ENCODE assay signal across 8 cellular contexts in the genomic region with DNA sequence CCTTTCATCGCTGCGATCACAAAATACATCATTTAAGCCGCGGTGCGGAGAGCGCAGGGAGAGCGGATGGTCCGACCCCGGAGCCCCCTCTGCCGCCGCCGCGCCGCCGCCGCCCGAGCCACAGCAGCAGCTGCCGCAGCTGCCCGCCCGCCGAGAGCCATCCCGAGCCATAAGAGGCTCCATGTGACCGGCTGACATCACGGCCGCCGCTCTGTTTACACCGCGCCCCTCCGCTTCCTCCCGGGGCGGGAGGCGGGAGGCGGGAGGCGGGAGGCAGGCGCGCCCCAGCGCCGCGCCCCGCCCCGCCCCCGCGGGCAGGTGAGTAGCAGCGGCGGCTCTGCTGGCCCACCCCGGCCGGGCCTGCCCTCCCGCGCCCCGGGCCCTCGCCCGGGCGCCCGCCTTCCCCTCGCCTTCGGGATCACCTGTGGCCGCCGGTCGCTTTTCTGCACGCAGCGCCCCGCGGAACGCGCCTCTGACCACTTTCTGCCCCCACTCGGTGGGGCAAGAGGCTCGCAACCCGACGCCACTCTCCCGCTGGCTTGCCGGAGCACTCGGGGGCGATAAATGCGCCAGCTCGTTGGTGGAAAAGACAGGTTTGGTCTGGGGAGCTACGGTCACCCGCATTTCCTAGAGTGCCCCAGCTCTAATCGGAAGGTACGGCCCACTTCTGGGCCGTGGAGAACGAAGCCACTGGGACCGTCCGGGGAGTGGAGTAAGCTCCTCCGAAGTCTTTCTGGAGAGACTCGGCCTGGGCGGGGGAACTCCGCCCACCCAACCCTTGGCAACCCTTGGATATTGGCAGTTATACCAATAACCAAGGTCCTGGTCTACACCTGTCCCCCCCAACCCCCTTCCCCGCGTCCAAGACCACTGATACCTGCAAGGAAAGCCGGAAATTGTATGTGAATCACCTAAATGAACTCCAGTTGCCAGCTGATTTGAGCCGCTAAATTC.
DNase-seq lines count a peak whose midpoint lies in the region; FAIRE-seq and TF ChIP-seq lines count a peak whose summit lies in the region.

No MANE protein-coding gene starts in this region.

- WGBS in adrenal gland, 4 donors: 1 to 7% (median 3%) methylated on average over 16 to 91 of the region's 91 CpGs

- no peaks in the 10 kb centered on the region for H3F3A ChIP-seq in MM.1S (ENCODE audit: insufficient read depth, low read length)

- TF ChIP-seq CTCF in MM.1S (IDR thresholded peaks at IDR 0.05; ENCODE audit: low read length) (peak; percentile 38), adrenal gland (IDR thresholded peaks at IDR 0.05) (peak in 4 of 6 experiments; percentile 17 to 37 (median 24)), right atrium auricular region (IDR thresholded peaks at IDR 0.05) (peak in 1 of 2 donors; percentile 34)

- FAIRE-seq in H54 (lab: Jason Lieb, UNC) (no peak), urothelium cell line (lab: Jason Lieb, UNC) (peak; percentile 88)

- TF ChIP-seq POLR2A in H54 (IDR thresholded peaks at IDR 0.05; ENCODE audit: low read depth, low read length): no peak
- peak; percentile 87 to 96 for TF ChIP-seq POLR2A in adrenal gland (IDR thresholded peaks at IDR 0.05)

- H3K27ac ChIP-seq in MM.1S (ENCODE audit: low read length): peak overlapping the region; percentile 46; the same call in 1 of the 2 replicates
- peak overlapping the region; percentile 85 to 99 (median 97) for H3K27ac ChIP-seq in adrenal gland
- H3K27ac ChIP-seq in right atrium auricular region: peak overlapping the region; percentile 87 to 93

- H3K9me3 ChIP-seq in MM.1S (replicated peaks; ENCODE audit: insufficient read depth, low read length): no peaks in the 10 kb centered on the region
- H3K9me3 ChIP-seq in adrenal gland (replicated peaks in 1 of 3): no peaks in the 10 kb centered on the region
- no peaks in the 10 kb centered on the region for H3K9me3 ChIP-seq in right atrium auricular region

- peaks cover 34% of the 10 kb centered on the region for H3K79me2 ChIP-seq in MM.1S (ENCODE audit: low read length)

- peak overlapping the region; percentile 81 for H2AFZ ChIP-seq in MM.1S (ENCODE audit: low read length)

- H3K27me3 ChIP-seq in MM.1S (replicated peaks; ENCODE audit: insufficient read depth, low read length) (no peaks in the 10 kb centered on the region), adrenal gland (no peaks in the 10 kb centered on the region), right atrium auricular region (no peaks in the 10 kb centered on the region)

- intact Hi-C loops in adrenal gland (cut with DNase I): loop anchor here (10.0 kb wide), 2 partner anchors 162 to 322 kb away; no protein-coding TSS in a partner anchor

- peak overlapping the region; percentile 84 for H3K4me2 ChIP-seq in MM.1S (ENCODE audit: low read depth, low read length)

- peak overlapping the region; percentile 77 for H3K4me3 ChIP-seq in MM.1S (ENCODE audit: low read length)
- H3K4me3 ChIP-seq in adrenal gland: peak overlapping the region in 3 of 4 donors; percentile 67 to 99 (median 97)
- peak overlapping the region; percentile 76 to 81 for H3K4me3 ChIP-seq in right atrium auricular region

- no peaks in the 10 kb centered on the region for H3K9me2 ChIP-seq in MM.1S (replicated peaks; ENCODE audit: insufficient read depth, low read length)

- peak; percentile 55 for DNase-seq in EL
- peak; percentile 45 for DNase-seq in H54 (ENCODE audit: insufficient read length, low spot score)
- peak; percentile 89 for DNase-seq in MM.1S
- peak; percentile 87 for DNase-seq in SW480 (ENCODE audit: low spot score)
- peak; percentile 89 to 94 (median 92) for DNase-seq in adrenal gland
- peak; percentile 85 for DNase-seq in right atrium auricular region (ENCODE audit: low spot score)
- DNase-seq in pulmonary artery endothelial cell (ENCODE audit: low read depth, low spot score): peak; percentile 51
- peak; percentile 91 for DNase-seq in urothelium cell line (ENCODE audit: low spot score)

- H3K4me1 ChIP-seq in MM.1S (ENCODE audit: low read length): 0 out of 2 replicates have a peak, but pooled peaks cover 3% of the 10 kb centered on the region
- peaks cover 14 to 22% of the 10 kb centered on the region in 2 donors for H3K4me1 ChIP-seq in adrenal gland (replicated peaks in 1 of 2)
- peaks cover 0 to 7% of the 10 kb centered on the region in 2 donors for H3K4me1 ChIP-seq in right atrium auricular region

- peak overlapping the region; percentile 68 for H3K9ac ChIP-seq in MM.1S (ENCODE audit: low read length)

- H4K20me1 ChIP-seq in MM.1S (ENCODE audit: insufficient read depth, low read length): no peaks in the 10 kb centered on the region

- H3K36me3 ChIP-seq in MM.1S (replicated peaks; ENCODE audit: insufficient read depth, low read length) (no peaks in the 10 kb centered on the region), adrenal gland (replicated peaks in 1 of 2) (no peaks in the 10 kb centered on the region), right atrium auricular region (no peaks in the 10 kb centered on the region)

Comparison
In these comparisons a context has a peak if more than half of its experiments do, and no peak if none do; other contexts are left out.
1. Peak in every context shown above with its lines: DNase-seq, H3K4me3 ChIP-seq and H3K27ac ChIP-seq.
2. H3K27ac ChIP-seq: peak in every context shown above with its lines; median percentile 97 in adrenal gland; 90 in right atrium auricular region; 46 in MM.1S.